ENCODE assay signal across 16 cellular contexts in the genomic region with DNA sequence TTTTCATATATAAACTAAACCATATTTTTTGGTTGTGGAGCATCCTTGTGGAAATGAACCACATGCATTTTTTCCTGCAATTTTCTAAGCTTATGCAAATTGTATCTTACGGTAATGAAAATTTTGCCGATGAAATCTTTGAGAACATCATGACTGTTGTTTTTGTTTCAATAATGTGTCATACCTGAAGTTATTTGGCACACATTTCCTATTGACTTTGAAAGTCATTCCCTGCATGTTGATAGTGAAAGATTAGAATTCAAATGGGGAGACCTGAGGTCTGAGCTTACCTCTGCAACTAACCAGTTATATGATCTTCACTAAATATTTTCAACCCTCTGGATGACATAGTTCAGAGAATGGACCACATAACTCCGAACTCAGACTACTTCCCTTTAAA.
"Had no signal": no experiment of that assay in that cellular context is flagged by ENCODE, and none has a peak within 500 bp of the region (broad histone marks: within the 10 kb centered on the region; RNA-seq: fewer than 3 reads in every experiment).

No MANE protein-coding gene starts in this region.

- H3K4me3 ChIP-seq: adrenal gland, body of pancreas, colonic mucosa, lower lobe of right lung, tibial artery had no signal

- DNase-seq: activated CD4-positive, alpha-beta T cell treated with anti-CD3 and anti-CD28 coated beads, Interleukin-2, amount 50 U/mL, for 48 hours; activated gamma-delta T cell; adrenal gland; body of pancreas; central memory CD4-positive, alpha-beta T cell; colonic mucosa; erythroblast; hypothalamus; lower lobe of right lung; nephron progenitor cell; nucleus accumbens; posterior cingulate gyrus; retina; stimulated activated naive CD8-positive, alpha-beta T cell treated with anti-CD3 and anti-CD28 coated beads, Interleukin-15, Interleukin-2, amounts not matched to agents 100 U/mL and 50 U/mL, for 24 hours; substantia nigra; tibial artery had no signal

- H3K27me3 ChIP-seq: adrenal gland, body of pancreas, colonic mucosa, tibial artery had no signal

- H3K4me1 ChIP-seq: adrenal gland, body of pancreas, colonic mucosa, lower lobe of right lung, tibial artery had no signal

- H3K36me3 ChIP-seq: adrenal gland, colonic mucosa, lower lobe of right lung, tibial artery had no signal

- H3K9me3 ChIP-seq: adrenal gland, body of pancreas, colonic mucosa, lower lobe of right lung, tibial artery had no signal

- H3K27ac ChIP-seq: adrenal gland, body of pancreas, colonic mucosa, lower lobe of right lung, tibial artery had no signal
